Comparison of ENCODE assay signal across 11 cellular contexts in the genomic region with DNA sequence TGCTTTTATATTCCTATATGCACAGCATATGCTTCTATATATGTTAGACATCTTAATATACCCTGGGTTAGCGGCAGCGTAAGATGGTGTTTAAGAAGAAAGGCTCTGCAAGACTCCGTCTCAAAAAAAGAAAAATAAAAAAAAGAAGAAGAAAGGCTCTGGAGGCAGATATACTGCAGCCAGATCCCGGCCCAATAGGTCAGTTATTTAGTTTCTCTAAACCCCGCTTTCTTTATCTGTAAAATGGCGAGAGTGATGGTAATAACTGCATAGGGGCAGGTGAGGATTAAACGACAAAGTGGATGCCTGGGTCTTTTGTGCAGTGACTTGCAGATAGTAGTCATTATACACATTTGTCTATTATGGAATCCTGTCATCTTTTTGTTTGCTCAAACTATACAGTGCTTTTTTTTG.
"Had no signal": no experiment of that assay in that cellular context is flagged by ENCODE, and none has a peak within 500 bp of the region (broad histone marks: within the 10 kb centered on the region; RNA-seq: fewer than 3 reads in every experiment).

No MANE protein-coding gene starts in this region.

- H3K9me3 ChIP-seq: psoas muscle had no signal

- H3K27me3 ChIP-seq: foreskin keratinocyte, spleen had no signal

- H3K4me1 ChIP-seq: foreskin keratinocyte, psoas muscle, spleen had no signal

- H3K36me3 ChIP-seq: spleen had no signal

- H3K4me3 ChIP-seq: psoas muscle, spleen had no signal

- DNase-seq: activated CD4-positive, alpha-beta memory T cell treated with anti-CD3 and anti-CD28 coated beads for 36 hours; activated CD4-positive, alpha-beta T cell treated with anti-CD3 and anti-CD28 coated beads for 1 hour; activated CD8-positive, alpha-beta memory T cell treated with anti-CD3 and anti-CD28 coated beads, Interleukin-2, amount 10 ng/mL, durations not matched to agents 7 days and 5 days; activated naive CD4-positive, alpha-beta T cell treated with anti-CD3 and anti-CD28 coated beads for 36 hours; activated naive CD8-positive, alpha-beta T cell treated with anti-CD3 and anti-CD28 coated beads, Interleukin-2, amount 50 U/mL, for 24 hours; activated T-cell treated with anti-CD3 and anti-CD28 coated beads, Interleukin-2, amount 50 U/mL, for 1 hour; effector CD8-positive, alpha-beta T cell; foreskin keratinocyte; mesenchymal stem cell had no signal

- H3K27ac ChIP-seq: foreskin keratinocyte, psoas muscle, spleen had no signal
